14 cellular contexts compared by ENCODE assay signal in the genomic region with DNA sequence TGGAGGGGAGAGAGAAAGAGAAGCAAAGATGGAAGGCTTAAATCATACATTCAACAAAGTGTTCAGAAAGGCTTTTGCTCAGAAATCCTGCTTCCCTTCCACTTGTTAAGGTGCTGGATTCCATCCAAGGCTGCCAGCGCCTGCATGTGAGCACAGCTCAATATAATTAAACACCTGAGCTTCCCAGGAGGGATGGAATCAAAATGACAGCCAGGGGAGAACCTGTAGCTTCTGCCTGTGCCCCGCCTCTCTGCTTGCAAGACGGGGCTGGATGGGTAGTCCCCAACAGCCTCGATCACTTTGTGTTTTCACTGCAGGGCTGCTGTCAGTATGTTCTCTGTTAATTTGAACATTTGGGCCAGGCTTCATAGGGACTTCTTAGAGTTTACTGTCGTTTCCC.
"Had no signal": no experiment of that assay in that cellular context is flagged by ENCODE, and none has a peak within 500 bp of the region (broad histone marks: within the 10 kb centered on the region; RNA-seq: fewer than 3 reads in every experiment).

No MANE protein-coding gene starts in this region.

- H3K4me1 ChIP-seq: psoas muscle, upper lobe of left lung had no signal

- FAIRE-seq: TTC549 had no signal

- H3K27me3 ChIP-seq: upper lobe of left lung had no signal

- H3K36me3 ChIP-seq: upper lobe of left lung had no signal

- H3K4me3 ChIP-seq: psoas muscle, upper lobe of left lung had no signal

- DNase-seq: activated CD4-positive, alpha-beta T cell treated with anti-CD3 and anti-CD28 coated beads, Interleukin-2, amount 10 ng/mL, durations not matched to agents 7 days and 5 days; activated CD4-positive, CD25-positive, alpha-beta regulatory T cell; activated naive CD4-positive, alpha-beta T cell treated with anti-CD3 and anti-CD28 coated beads, Interleukin-2, amount 10 ng/mL, durations not matched to agents 7 days and 5 days; activated T-cell treated with anti-CD3 and anti-CD28 coated beads for 4 hours; central memory CD4-positive, alpha-beta T cell; effector memory CD8-positive, alpha-beta T cell; erythroblast; hippocampal formation; left ventricle myocardium superior; mesenchymal stem cell; psoas muscle; stimulated activated CD4-positive, alpha-beta T cell treated with anti-CD3 and anti-CD28 coated beads, Interleukin-2, amount 100 ng/mL, for 48 hours; upper lobe of left lung had no signal

- H3K9me3 ChIP-seq: psoas muscle, upper lobe of left lung had no signal

- H3K27ac ChIP-seq: psoas muscle, upper lobe of left lung had no signal
